ENCODE assay signal across 1 cellular context in the genomic region with DNA sequence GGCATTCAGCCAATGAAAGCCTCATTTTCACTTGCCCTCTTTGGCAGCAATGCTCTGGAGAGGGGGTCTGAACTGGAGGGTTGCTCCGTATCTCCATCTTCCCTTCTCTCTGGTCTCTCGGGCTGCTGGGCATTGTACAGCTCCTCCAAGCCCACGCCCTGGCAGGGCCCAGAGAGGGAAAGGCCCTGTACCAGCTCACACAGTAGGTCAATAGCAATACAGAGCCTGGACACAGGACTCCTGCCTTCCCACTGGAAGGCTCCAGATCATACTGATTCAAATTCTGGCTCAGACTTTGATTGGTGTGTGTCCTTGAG.
TF ChIP-seq lines count a peak whose summit lies in the region.

No MANE protein-coding gene starts in this region.

TF ChIP-seq in HepG2, 621 proteins besides CTCF, POLR2A, EP300 and RAD21:
- no peak for TF ChIP-seq KMT2B (CRISPR knock-in tag; IDR thresholded peaks at IDR 0.05)
- TF ChIP-seq, protein P1, sequence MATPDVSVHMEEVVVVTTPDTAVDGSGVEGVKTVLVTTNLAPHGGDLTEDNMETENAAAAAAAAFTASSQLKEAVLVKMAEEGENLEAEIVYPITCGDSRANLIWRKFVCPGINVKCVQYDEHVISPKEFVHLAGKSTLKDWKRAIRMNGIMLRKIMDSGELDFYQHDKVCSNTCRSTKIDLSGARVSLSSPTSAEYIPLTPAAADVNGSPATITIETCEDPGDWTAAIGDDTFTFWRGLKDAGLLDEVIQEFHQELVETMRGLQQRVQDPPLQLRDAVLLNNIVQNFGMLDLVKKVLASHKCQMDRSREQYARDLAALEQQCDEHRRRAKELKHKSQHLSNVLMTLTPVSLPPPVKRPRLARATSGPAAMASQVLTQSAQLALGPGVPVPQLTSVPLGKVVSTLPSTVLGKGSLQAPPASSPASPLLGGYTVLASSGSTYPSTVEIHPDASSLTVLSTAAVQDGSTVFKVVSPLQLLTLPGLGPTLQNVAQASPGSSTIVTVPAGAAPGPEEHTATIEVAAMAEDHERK (CRISPR knock-in tag; IDR thresholded peaks at IDR 0.05; ENCODE audit: low read depth), result no peak
- no peak for TF ChIP-seq AGO1 (IDR thresholded peaks at IDR 0.05; ENCODE audit: low read depth, low read length, poor library complexity, severe bottlenecking)
- TF ChIP-seq ZKSCAN1 (IDR thresholded peaks at IDR 0.05; ENCODE audit: low read length), result no peak
- TF ChIP-seq ZNF768 (CRISPR knock-in tag; IDR thresholded peaks at IDR 0.05), result peak; percentile 78; the same call in 1 of the 2 replicates
TF ChIP-seq in HepG2: peak in this region for 1.
